In the genomic region with DNA sequence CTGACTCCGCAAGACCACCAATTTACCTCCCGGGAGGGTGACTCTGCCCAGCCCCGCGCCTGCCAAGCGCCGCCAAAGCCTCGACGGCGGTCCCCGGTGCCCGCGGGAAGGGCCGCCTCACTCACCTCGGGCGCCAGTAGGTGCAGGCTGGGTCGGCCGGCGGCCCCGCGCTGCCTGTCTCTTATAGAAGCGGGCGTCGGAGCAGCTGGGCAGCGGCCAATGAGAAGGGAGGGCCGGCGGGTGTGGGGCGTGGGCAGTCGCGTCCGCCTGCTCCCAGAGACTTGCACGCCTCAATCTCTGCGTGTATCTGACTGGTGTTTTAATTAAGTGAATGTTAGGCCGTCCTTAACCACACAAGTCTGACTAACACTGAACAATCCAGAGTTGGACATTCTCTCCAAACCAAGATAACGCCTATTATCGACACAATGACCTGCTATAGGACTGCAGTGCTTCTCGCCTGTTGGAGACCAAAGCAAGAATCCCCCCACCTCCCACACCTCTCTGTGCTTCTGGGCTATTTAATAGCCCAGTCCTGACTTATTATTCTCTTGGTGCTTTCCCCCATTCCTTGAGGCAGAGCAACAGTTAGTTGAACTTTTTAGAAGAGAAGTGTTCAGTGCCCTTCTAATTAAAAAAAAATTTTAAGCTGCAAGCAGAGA, we compare ENCODE assay signal across 9 cellular contexts. TPM values are rescaled to one million over a fixed set of nuclear protein-coding genes. Genes with fewer than 3 reads are reported as not detected.
DNase-seq lines count a peak whose midpoint lies in the region; TF ChIP-seq lines count a peak whose summit lies in the region.
"Had no signal": no experiment of that assay in that cellular context is flagged by ENCODE, and none has a peak within 500 bp of the region (broad histone marks: within the 10 kb centered on the region; RNA-seq: fewer than 3 reads in every experiment).

Gene TPH1 (minus strand): TSS at position 154 of the 662 bp plus-strand sequence. CDS start 5,507 bp downstream, outside the sequence.

- H3K9me3 Mint-ChIP-seq in mesothelial cell of epicardium (peaks cover 14% of the 10 kb centered on the region), osteocyte (ENCODE audit: unreplicated experiment) (peaks cover 20% of the 10 kb centered on the region), immature natural killer cell (no peaks in the 10 kb centered on the region)

- DNase-seq in AG20443 (ENCODE audit: low spot score) = peak; percentile 71
- peak; percentile 77 for DNase-seq in NCI-H146 (lab: John Stamatoyannopoulos, UW)
- DNase-seq in epithelial cell of esophagus (ENCODE audit: low read depth) = peak; percentile 60
- DNase-seq in mesothelial cell of epicardium (ENCODE audit: low spot score in 2 of 2, unreplicated experiment in 2 of 2) = peak; percentile 27 to 41
- no peak for DNase-seq in activated naive CD4-positive, alpha-beta T cell (lab: John Stamatoyannopoulos, UW)
- no peak for DNase-seq in osteocyte (ENCODE audit: extremely low spot score, unreplicated experiment)
- DNase-seq in KBM-7 = no peak
- DNase-seq in immature natural killer cell = no peak

- H3K36me3 Mint-ChIP-seq in mesothelial cell of epicardium (peaks cover 2% of the 10 kb centered on the region), osteocyte (ENCODE audit: unreplicated experiment) (peaks cover 8% of the 10 kb centered on the region), immature natural killer cell (peaks cover 0 to 7% (median 0%) of the 10 kb centered on the region in 3 donors)

- no peak within 1 kb of the TSS for H3K4me3 ChIP-seq in epithelial cell of esophagus (ENCODE audit: low read length)
- H3K4me3 ChIP-seq: PC-9 had no signal

- in situ Hi-C loops in KBM-7 (cut with MboI; ENCODE audit: low pct_unique_long_range_greater_than_20kb, low sequenced_read_pairs) = no loop called here

- no peak within 1 kb of the TSS for H3K4me3 Mint-ChIP-seq in mesothelial cell of epicardium
- no peak within 1 kb of the TSS for H3K4me3 Mint-ChIP-seq in osteocyte (ENCODE audit: unreplicated experiment)
- no peak within 1 kb of the TSS for H3K4me3 Mint-ChIP-seq in immature natural killer cell

- TF ChIP-seq CTCF in epithelial cell of esophagus (IDR thresholded peaks at IDR 0.05; ENCODE audit: insufficient read depth, low read depth, low read length, missing control alignments) = no peak
- no peak for TF ChIP-seq CTCF in mesothelial cell of epicardium (IDR thresholded peaks at IDR 0.05; ENCODE audit: unreplicated experiment)
- no peak for TF ChIP-seq CTCF in osteocyte (IDR thresholded peaks at IDR 0.05)

- peaks cover 3% of the 10 kb centered on the region for H3K4me1 Mint-ChIP-seq in mesothelial cell of epicardium
- H3K4me1 Mint-ChIP-seq in osteocyte (ENCODE audit: unreplicated experiment) = peaks cover 2% of the 10 kb centered on the region
- H3K4me1 Mint-ChIP-seq in immature natural killer cell = no peaks in the 10 kb centered on the region

- H3K27me3 Mint-ChIP-seq in mesothelial cell of epicardium (ENCODE audit: low read depth) (peaks cover 80% of the 10 kb centered on the region), osteocyte (ENCODE audit: unreplicated experiment) (peaks cover 66% of the 10 kb centered on the region), immature natural killer cell (ENCODE audit: low read depth in 3 of 3) (peaks cover 4 to 15% (median 4%) of the 10 kb centered on the region in 3 donors)

- no peak within 1 kb of the TSS for H3K27ac Mint-ChIP-seq in mesothelial cell of epicardium
- H3K27ac Mint-ChIP-seq in osteocyte (ENCODE audit: unreplicated experiment) = no peak within 1 kb of the TSS
- H3K27ac Mint-ChIP-seq in immature natural killer cell = no peak within 1 kb of the TSS

RNA-seq across cellular contexts. Expression of gene TPH1, which starts in this region (rescaled TPM):
- total RNA-seq in mesothelial cell of epicardium = 0.54 to 1.4 TPM (median 0.54 TPM) in 3 replicates
- total RNA-seq in osteocyte = 0.11 and 0.31 TPM in 2 replicates
- not detected for polyA plus RNA-seq in immature natural killer cell
- total RNA-seq: PC-9 had no signal

Comparison
In these comparisons a context has a peak if more than half of its experiments do, and no peak if none do; other contexts are left out.
1. DNase-seq: peak in AG20443 (single experiment), NCI-H146 (single experiment), epithelial cell of esophagus (single experiment) and mesothelial cell of epicardium (2 of 2); none in activated naive CD4-positive, alpha-beta T cell (0 of 4), osteocyte (single experiment), KBM-7 (single experiment) and immature natural killer cell (0 of 3).